Comparison of ENCODE assay signal across 7 cellular contexts in the genomic region with DNA sequence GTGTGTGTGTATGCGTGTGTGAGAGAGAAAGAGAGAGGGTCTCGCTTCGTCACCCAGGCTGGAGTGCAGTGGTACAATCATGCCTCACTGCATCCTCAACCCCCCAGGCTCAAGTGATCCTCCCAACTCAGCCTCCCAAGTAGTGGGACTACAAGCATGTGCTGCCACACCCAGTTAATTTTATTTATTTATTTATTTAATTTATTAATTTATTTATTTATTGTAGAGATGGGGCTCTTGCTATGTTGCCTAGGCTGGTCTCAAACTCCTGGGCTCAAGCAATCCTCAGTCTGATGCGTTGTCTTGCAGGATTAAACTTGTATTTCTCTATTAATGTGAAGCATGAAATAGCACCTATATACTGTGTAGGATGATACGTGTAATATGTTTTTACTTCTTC. TPM values are rescaled to one million over a fixed set of nuclear protein-coding genes. Genes with fewer than 3 reads are reported as not detected.
"Had no signal": no experiment of that assay in that cellular context is flagged by ENCODE, and none has a peak within 500 bp of the region (broad histone marks: within the 10 kb centered on the region; RNA-seq: fewer than 3 reads in every experiment).

No MANE protein-coding gene starts in this region.

- DNase-seq: GDM1, GF-D8 had no signal

- ATAC-seq: GM12878 had no signal

- H3K4me3 ChIP-seq: GM12878 had no signal

- FAIRE-seq: G401.6, GM12878, GM12891, GM12892, GM18507 had no signal

RNA-seq across cellular contexts. Expression of a gene that starts 21.8 kb away (rescaled TPM):
- total RNA-seq: GM12878 had no signal
